26 cellular contexts compared by ENCODE assay signal in genomic region chr6:43600595-43600994, GRCh38. TPM values are rescaled to one million over a fixed set of nuclear protein-coding genes. Genes with fewer than 3 reads are reported as not detected.
DNase-seq lines count a peak whose midpoint lies in the region; ATAC-seq, FAIRE-seq and TF ChIP-seq lines count a peak whose summit lies in the region.
"Had no signal": no experiment of that assay in that cellular context is flagged by ENCODE, and none has a peak within 500 bp of the region (broad histone marks: within the 10 kb centered on the region; RNA-seq: fewer than 3 reads in every experiment).

No MANE protein-coding gene starts in this region.

- H3K79me2 ChIP-seq in K562 (ENCODE audit: control insufficient read depth, insufficient read depth, low read length), result no peaks in the 10 kb centered on the region

- no peak for TF ChIP-seq CTCF in IMR-90 (conservative IDR thresholded peaks at IDR 0.05; ENCODE audit: low read depth, low read length)
- TF ChIP-seq CTCF in K562 (IDR thresholded peaks at IDR 0.05 in 2 of 3, conservative IDR thresholded peaks at IDR 0.05 in 1 of 3; ENCODE audit: insufficient read depth in 2 of 3, low read depth in 1 of 3, low read length in 3 of 3), result no peak

- H3K4me1 Mint-ChIP-seq in activated naive CD4-positive, alpha-beta T cell treated with anti-CD3 and anti-CD28 coated beads, Interleukin-2, amount 50 U/mL, for 24 hours, result no peaks in the 10 kb centered on the region
- peaks cover 0 to 1% (median 0%) of the 10 kb centered on the region in 4 donors for H3K4me1 Mint-ChIP-seq in CD4-positive, alpha-beta memory T cell
- H3K4me1 Mint-ChIP-seq: CD14-positive monocyte had no signal

- H3K79me1 ChIP-seq in IMR-90 (ENCODE audit: low read depth in 1 of 2, low read length in 2 of 2), result peaks cover 7 to 10% of the 10 kb centered on the region in 2 experiments

- H2AFZ ChIP-seq in IMR-90 (replicated peaks; ENCODE audit: low read length, poor library complexity) (no peak overlapping the region), K562 (ENCODE audit: low read depth, low read length) (no peak overlapping the region)
- H2AFZ ChIP-seq: GM23248 had no signal

- no peak overlapping the region for H3K18ac ChIP-seq in IMR-90 (ENCODE audit: low read depth, low read length)

- H3K14ac ChIP-seq in IMR-90 (replicated peaks; ENCODE audit: low read depth, low read length), result no peak overlapping the region

- no peaks in the 10 kb centered on the region for H3K4me1 ChIP-seq in CD4-positive, alpha-beta memory T cell (ENCODE audit: insufficient read depth, low read length)
- no peaks in the 10 kb centered on the region; the same call in 1 of the 2 replicates for H3K4me1 ChIP-seq in IMR-90 (ENCODE audit: control insufficient read depth, insufficient read depth, low read length)
- no peaks in the 10 kb centered on the region for H3K4me1 ChIP-seq in K562 (replicated peaks in 1 of 2; ENCODE audit: control insufficient read depth in 2 of 2, insufficient read depth in 2 of 2, low read length in 2 of 2)
- H3K4me1 ChIP-seq: A549; BLaER1 treated with 17β-estradiol and CSF1 and Interleukin-3, amounts not matched to agents 10 nM and 100 nM; Caco-2 had no signal

- H4K91ac ChIP-seq in IMR-90 (ENCODE audit: insufficient read depth, low read depth, low read length), result no peak overlapping the region

- peaks cover 31% of the 10 kb centered on the region for H3K36me3 ChIP-seq in CD4-positive, alpha-beta memory T cell (ENCODE audit: insufficient read depth, low read length)
- H3K36me3 ChIP-seq in IMR-90 (ENCODE audit: control insufficient read depth, insufficient read depth, low read length), result peaks cover 24% of the 10 kb centered on the region
- H3K36me3 ChIP-seq in K562 (ENCODE audit: control insufficient read depth, insufficient read depth, low read length), result peaks cover 73% of the 10 kb centered on the region

- H2AK5ac ChIP-seq in IMR-90 (ENCODE audit: low read depth, low read length), result no peak overlapping the region

- peaks cover 17% of the 10 kb centered on the region for H3K36me3 Mint-ChIP-seq in activated naive CD4-positive, alpha-beta T cell treated with anti-CD3 and anti-CD28 coated beads, Interleukin-2, amount 50 U/mL, for 24 hours
- H3K36me3 Mint-ChIP-seq in CD4-positive, alpha-beta memory T cell, result peaks cover 34 to 47% of the 10 kb centered on the region in 2 donors

- no peak overlapping the region for H3K4ac ChIP-seq in IMR-90 (ENCODE audit: low read depth, low read length)

- H3K56ac ChIP-seq in IMR-90 (ENCODE audit: extremely low read depth, insufficient read depth, low read length), result no peak overlapping the region

- H3K4me3 Mint-ChIP-seq in activated naive CD4-positive, alpha-beta T cell treated with anti-CD3 and anti-CD28 coated beads, Interleukin-2, amount 50 U/mL, for 24 hours, result no peak overlapping the region
- no peak overlapping the region for H3K4me3 Mint-ChIP-seq in CD4-positive, alpha-beta memory T cell
- H3K4me3 Mint-ChIP-seq: CD14-positive monocyte; CD4-positive, alpha-beta T cell had no signal

- H3K9me1 ChIP-seq in IMR-90 (ENCODE audit: insufficient read depth, low read length) (no peaks in the 10 kb centered on the region), K562 (ENCODE audit: control insufficient read depth, insufficient read depth, low read length) (no peaks in the 10 kb centered on the region)

- H3K27me3 Mint-ChIP-seq in activated naive CD4-positive, alpha-beta T cell treated with anti-CD3 and anti-CD28 coated beads, Interleukin-2, amount 50 U/mL, for 24 hours, result no peaks in the 10 kb centered on the region
- H3K27me3 Mint-ChIP-seq in CD4-positive, alpha-beta memory T cell, result no peaks in the 10 kb centered on the region
- H3K27me3 Mint-ChIP-seq: CD4-positive, alpha-beta T cell had no signal

- BruUV-seq in IMR-90 (replicated peaks; lab: Mats Ljungman, UMichigan) (no TSS peak), K562 (replicated peaks; lab: Mats Ljungman, UMichigan) (no TSS peak)

- FAIRE-seq in K562 (lab: Jason Lieb, UNC), result no peak
- FAIRE-seq: A549, G401.6, GM12892, GM19239, H1 had no signal

- H3K4me3 ChIP-seq in CD4-positive, alpha-beta memory T cell (ENCODE audit: low read length in 2 of 2), result no peak overlapping the region
- no peak overlapping the region for H3K4me3 ChIP-seq in IMR-90 (ENCODE audit: insufficient read depth, low read depth, low read length)
- no peak overlapping the region for H3K4me3 ChIP-seq in K562
- H3K4me3 ChIP-seq: A549; BLaER1 treated with 17β-estradiol and CSF1 and Interleukin-3, amounts not matched to agents 10 nM and 100 nM; GM23248 had no signal

- no peak overlapping the region for H2BK5ac ChIP-seq in IMR-90 (ENCODE audit: low read depth, low read length, poor library complexity, severe bottlenecking)

- intact Hi-C loops in CD4-positive, alpha-beta memory T cell (cut with micrococcal nuclease), result loop anchor here (10.0 kb wide), 1 partner anchor 174 kb away; the partner anchor contains the start of gene VEGFA
- intact Hi-C loops in IMR-90 (cut with micrococcal nuclease), result no loop called here
- intact Hi-C loops in K562 (cut with micrococcal nuclease), result no loop called here

- no peak overlapping the region for H4K5ac ChIP-seq in IMR-90 (ENCODE audit: low read depth, low read length)

- no peak overlapping the region for H3K9ac ChIP-seq in IMR-90 (ENCODE audit: low read depth, low read length)
- no peak overlapping the region for H3K9ac ChIP-seq in K562 (ENCODE audit: insufficient read depth in 1 of 2, low read depth in 2 of 2, low read length in 2 of 2)
- H3K9ac ChIP-seq: BLaER1 treated with 17β-estradiol and CSF1 and Interleukin-3, amounts not matched to agents 10 nM and 100 nM; GM23248 had no signal

- TF ChIP-seq POLR2A in IMR-90 (IDR thresholded peaks at IDR 0.05; ENCODE audit: low read depth, low read length) (no peak), K562 (conservative IDR thresholded peaks at IDR 0.05) (no peak)

- no peak for DNase-seq in activated naive CD4-positive, alpha-beta T cell (lab: John Stamatoyannopoulos, UW)
- no peak for DNase-seq in CD4-positive, alpha-beta memory T cell
- DNase-seq in IMR-90 (no peak), K562 (ENCODE audit: extremely low read depth in 1 of 4, low spot score in 3 of 4) (no peak), glomerular visceral epithelial cell (ENCODE audit: extremely low spot score) (no peak)
- DNase-seq: 8988T; ACHN; AML-193; BE2C; Caco-2; CD4-positive, alpha-beta T cell; DMS153; DND-41; GM23248; H7; HCEC 1CT had no signal

- POLR2A ChIA-PET in CD4-positive, alpha-beta memory T cell (lab: Charles Lee; ENCODE audit: partially characterized antibody), result no interaction called here
- POLR2A ChIA-PET in IMR-90 (lab: Charles Lee; ENCODE audit: unreplicated experiment) (no interaction called here), K562 (lab: Yijun Ruan, JAX) (interaction anchor here (2.1 kb wide), 1 partner anchor 19 kb away, joined by 6 read pairs; no protein-coding TSS in a partner anchor)

- TF ChIP-seq RAD21 in IMR-90 (IDR thresholded peaks at IDR 0.05; ENCODE audit: low read length) (no peak), K562 (CRISPR knock-in tag; conservative IDR thresholded peaks at IDR 0.05 in 1 of 2, IDR thresholded peaks at IDR 0.05 in 1 of 2) (no peak)

- TF ChIP-seq EP300 in K562 (IDR thresholded peaks at IDR 0.05; ENCODE audit: low read length), result no peak

- no peaks in the 10 kb centered on the region for H3K9me3 ChIP-seq in CD4-positive, alpha-beta memory T cell (ENCODE audit: control insufficient read depth in 1 of 2, low read length in 2 of 2)
- H3K9me3 ChIP-seq in IMR-90 (ENCODE audit: control insufficient read depth, insufficient read depth, low read length), result no peaks in the 10 kb centered on the region
- no peaks in the 10 kb centered on the region for H3K9me3 ChIP-seq in K562 (replicated peaks; ENCODE audit: control insufficient read depth, insufficient read depth, low read depth, low read length)
- H3K9me3 ChIP-seq: A549; BE2C; BLaER1 treated with 17β-estradiol and CSF1 and Interleukin-3, amounts not matched to agents 10 nM and 100 nM; Caco-2 had no signal

- no peaks in the 10 kb centered on the region for H3K9me3 Mint-ChIP-seq in activated naive CD4-positive, alpha-beta T cell treated with anti-CD3 and anti-CD28 coated beads, Interleukin-2, amount 50 U/mL, for 24 hours
- H3K9me3 Mint-ChIP-seq in CD4-positive, alpha-beta memory T cell, result no peaks in the 10 kb centered on the region
- H3K9me3 Mint-ChIP-seq: CD4-positive, alpha-beta T cell had no signal

- ATAC-seq in IMR-90 (ENCODE audit: low read depth) (no peak), K562 (no peak), HG03039 (IDR thresholded peaks at IDR 0.05; ENCODE audit: unreplicated experiment) (no peak), GM18517 (IDR thresholded peaks at IDR 0.05; ENCODE audit: unreplicated experiment) (no peak)
- ATAC-seq: A549 had no signal

- dilution Hi-C loops in IMR-90 (cut with HindIII; ENCODE audit: low sequenced_read_pairs, unreplicated experiment), result no loop called here

- no peaks in the 10 kb centered on the region for H3K27me3 ChIP-seq in CD4-positive, alpha-beta memory T cell (ENCODE audit: insufficient read depth, low read length)
- H3K27me3 ChIP-seq in IMR-90 (ENCODE audit: control insufficient read depth, insufficient read depth, low read length) (no peaks in the 10 kb centered on the region), K562 (ENCODE audit: control insufficient read depth in 2 of 2, insufficient read depth in 2 of 2, low read length in 2 of 2) (no peaks in the 10 kb centered on the region)
- H3K27me3 ChIP-seq: BE2C; BLaER1 treated with 17β-estradiol and CSF1 and Interleukin-3, amounts not matched to agents 10 nM and 100 nM had no signal

- H3K4me2 ChIP-seq in IMR-90 (ENCODE audit: low read depth, low read length) (no peak overlapping the region), K562 (ENCODE audit: insufficient read depth, low read length) (no peak overlapping the region)
- H3K4me2 ChIP-seq: A549; BLaER1 treated with 17β-estradiol and CSF1 and Interleukin-3, amounts not matched to agents 10 nM and 100 nM had no signal

- WGBS in IMR-90 (ENCODE audit: extremely low coverage in 2 of 2, insufficient read length in 1 of 2), 2 experiments, result no CpG with 5 or more reads among the region's 2 CpGs
- WGBS in K562 (ENCODE audit: insufficient coverage, low coverage, missing lambda C conversion rate), result 98% methylated on average over 2 of the region's 2 CpGs

- in situ Hi-C loops in IMR-90 (cut with MboI; ENCODE audit: low sequenced_read_pairs) (loop anchor here (10.0 kb wide), 1 partner anchor 474 kb away; no protein-coding TSS in a partner anchor), K562 (cut with MboI) (no loop called here)

- H2BK15ac ChIP-seq in IMR-90 (ENCODE audit: low read depth, low read length), result no peak overlapping the region

- H2BK20ac ChIP-seq in IMR-90 (ENCODE audit: low read depth, low read length), result no peak overlapping the region

- H4K20me1 ChIP-seq in IMR-90 (ENCODE audit: insufficient read depth, low read length) (no peaks in the 10 kb centered on the region), K562 (replicated peaks; ENCODE audit: control insufficient read depth, insufficient read depth, low read length) (no peaks in the 10 kb centered on the region)

- no peak overlapping the region for H3K27ac ChIP-seq in CD4-positive, alpha-beta memory T cell (ENCODE audit: low read depth, low read length)
- no peak overlapping the region for H3K27ac ChIP-seq in IMR-90 (ENCODE audit: insufficient read depth, low read length)
- H3K27ac ChIP-seq in K562 (ENCODE audit: extremely low read depth, low read depth, low read length), result no peak overlapping the region
- H3K27ac ChIP-seq: A549; BLaER1 treated with 17β-estradiol and CSF1 and Interleukin-3, amounts not matched to agents 10 nM and 100 nM; GM23248 had no signal

- CTCF ChIA-PET in CD4-positive, alpha-beta memory T cell (lab: Charles Lee; ENCODE audit: partially characterized antibody), result interaction anchor here (1.7 kb wide), 1 partner anchor 8 kb away, joined by 5 read pairs; no protein-coding TSS in a partner anchor
- CTCF ChIA-PET in IMR-90 (lab: Yijun Ruan, JAX), result no interaction called here
- CTCF ChIA-PET in K562 (lab: Yijun Ruan, JAX; ENCODE audit: low intra/inter-chr PET ratio), result no interaction called here

- no peak overlapping the region for H3K23ac ChIP-seq in IMR-90 (ENCODE audit: low read depth, low read length)

- H3K27ac Mint-ChIP-seq in activated naive CD4-positive, alpha-beta T cell treated with anti-CD3 and anti-CD28 coated beads, Interleukin-2, amount 50 U/mL, for 24 hours, result peak overlapping the region; percentile 15
- peak overlapping the region in 4 of 7 donors; percentile 28 to 55 (median 33) for H3K27ac Mint-ChIP-seq in CD4-positive, alpha-beta memory T cell
- H3K27ac Mint-ChIP-seq: CD14-positive monocyte; CD4-positive, alpha-beta T cell had no signal

- H2BK120ac ChIP-seq in IMR-90 (ENCODE audit: low read depth, low read length), result no peak overlapping the region

- no peak overlapping the region for H4K8ac ChIP-seq in IMR-90 (ENCODE audit: low read depth in 2 of 2, low read length in 2 of 2)

- H2AK9ac ChIP-seq in IMR-90 (replicated peaks; ENCODE audit: low read depth, low read length, poor library complexity), result no peak overlapping the region

RNA-seq across cellular contexts. Expression of gene POLH, which starts 24.6 kb away (rescaled TPM):
- total RNA-seq in CD4-positive, alpha-beta memory T cell, result 10 to 100 TPM; 27.1 to 31.9 TPM
- polyA plus RNA-seq in CD4-positive, alpha-beta memory T cell, result 10 to 100 TPM in 1 of 2 donors, 1 to 10 TPM in 1; 8.2 to 23.2 TPM
- 25.8 and 26.0 TPM in 2 replicates for total RNA-seq in IMR-90 (2012; rRNA removed)
- 13.1 and 13.3 TPM in 2 replicates for polyA plus RNA-seq in IMR-90 (2012; rRNA removed)
- polyA plus RNA-seq in IMR-90 (2012; cell fraction: cytosol; rRNA removed), result 4.7 and 6.3 TPM in 2 replicates
- 3.2 and 14.1 TPM in 2 replicates for polyA plus RNA-seq in IMR-90 (2012; cell fraction: nucleus; rRNA removed; ENCODE audit: low replicate concordance)
- total RNA-seq in K562 (2011; cell fraction: chromatin; rRNA removed; ENCODE audit: low replicate concordance), result 59.2 and 63.3 TPM in 2 replicates
- 35.1 and 36.9 TPM in 2 replicates for total RNA-seq in K562 (2011; cell fraction: nucleolus; rRNA removed)
- 34.4 and 35.3 TPM in 2 replicates for total RNA-seq in K562 (2011; cell fraction: nucleoplasm; rRNA removed)
- 12.7 and 19.3 TPM in 2 replicates for total RNA-seq in K562 (2014; rRNA removed)
- total RNA-seq in K562 (2014; rRNA removed; fragmentation: Illumina TruSeq; extraction: Trizol), result 23.0 and 23.5 TPM in 2 replicates
- 21.2 and 23.9 TPM in 2 replicates for total RNA-seq in K562 (2015; rRNA removed; fragmentation: Illumina TruSeq; extraction: Trizol)
- total RNA-seq in K562 (2021), result 31.4 and 31.8 TPM in 2 replicates
- 26.8 and 31.6 TPM in 2 replicates for polyA plus RNA-seq in K562 (2011; rRNA removed)
- polyA plus RNA-seq in K562 (2011; cell fraction: cytosol; rRNA removed), result 11.3 and 17.3 TPM in 2 replicates
- 18.0 and 21.1 TPM in 2 replicates for polyA plus RNA-seq in K562 (2011; cell fraction: nucleus; rRNA removed)
- 15.4 and 22.4 TPM in 2 replicates for polyA plus RNA-seq in K562 (2012)
- polyA plus RNA-seq in K562 (2014; fragmentation: Illumina TruSeq; extraction: Trizol), result 16.2 and 20.6 TPM in 2 replicates
- 10 to 100 TPM in 1 of 2 experiments, 1 to 10 TPM in 1; 5.8 to 10.6 TPM for polyA plus RNA-seq in K562 (2014; fragmentation: Nextera tagmentation; extraction: Ambion mirVana)
- 11.4 and 14.7 TPM in 2 replicates for polyA plus RNA-seq in K562 (2014; rRNA removed)
- polyA minus RNA-seq in K562 (2011; rRNA and poly(A)+ RNA removed), result 88.7 and 99.1 TPM in 2 replicates
- polyA minus RNA-seq in K562 (2011; cell fraction: cytosol; rRNA and poly(A)+ RNA removed), result 24.4 and 26.2 TPM in 2 replicates
- 12.8 and 20.7 TPM in 2 replicates for polyA minus RNA-seq in K562 (2011; cell fraction: nucleus; rRNA and poly(A)+ RNA removed)

RNA-seq across cellular contexts. Expression of gene XPO5, which starts 24.8 kb away (rescaled TPM):
- 10 to 100 TPM; 42.2 to 43.4 TPM for total RNA-seq in CD4-positive, alpha-beta memory T cell
- polyA plus RNA-seq in CD4-positive, alpha-beta memory T cell, result 10 to 100 TPM in 1 of 2 donors, 1 to 10 TPM in 1; 5.2 to 10.7 TPM
- 30.0 and 30.1 TPM in 2 replicates for total RNA-seq in IMR-90 (2012; rRNA removed)
- polyA plus RNA-seq in IMR-90 (2012; rRNA removed), result 27.3 and 29.0 TPM in 2 replicates
- 7.0 and 15.6 TPM in 2 replicates for polyA plus RNA-seq in IMR-90 (2012; cell fraction: cytosol; rRNA removed)
- 25.4 and 42.1 TPM in 2 replicates for polyA plus RNA-seq in IMR-90 (2012; cell fraction: nucleus; rRNA removed; ENCODE audit: low replicate concordance)
- total RNA-seq in K562 (2011; cell fraction: chromatin; rRNA removed; ENCODE audit: low replicate concordance), result 429 and 472 TPM in 2 replicates
- 259 and 261 TPM in 2 replicates for total RNA-seq in K562 (2011; cell fraction: nucleolus; rRNA removed)
- 326 and 371 TPM in 2 replicates for total RNA-seq in K562 (2011; cell fraction: nucleoplasm; rRNA removed)
- 91.6 and 102 TPM in 2 replicates for total RNA-seq in K562 (2014; rRNA removed)
- 99.1 and 106 TPM in 2 replicates for total RNA-seq in K562 (2014; rRNA removed; fragmentation: Illumina TruSeq; extraction: Trizol)
- total RNA-seq in K562 (2015; rRNA removed; fragmentation: Illumina TruSeq; extraction: Trizol), result 95.4 and 97.1 TPM in 2 replicates
- total RNA-seq in K562 (2021), result 170 and 180 TPM in 2 replicates
- polyA plus RNA-seq in K562 (2011; rRNA removed), result 145 and 166 TPM in 2 replicates
- 110 and 161 TPM in 2 replicates for polyA plus RNA-seq in K562 (2011; cell fraction: cytosol; rRNA removed)
- polyA plus RNA-seq in K562 (2011; cell fraction: nucleus; rRNA removed), result 247 and 250 TPM in 2 replicates
- 76.8 and 101 TPM in 2 replicates for polyA plus RNA-seq in K562 (2012)
- 105 and 130 TPM in 2 replicates for polyA plus RNA-seq in K562 (2014; fragmentation: Illumina TruSeq; extraction: Trizol)
- polyA plus RNA-seq in K562 (2014; fragmentation: Nextera tagmentation; extraction: Ambion mirVana), result 10 to 100 TPM; 36.0 to 72.3 TPM
- polyA plus RNA-seq in K562 (2014; rRNA removed), result 101 TPM in 2 replicates
- polyA minus RNA-seq in K562 (2011; rRNA and poly(A)+ RNA removed), result 186 and 262 TPM in 2 replicates
- 127 and 149 TPM in 2 replicates for polyA minus RNA-seq in K562 (2011; cell fraction: cytosol; rRNA and poly(A)+ RNA removed)
- 121 and 146 TPM in 2 replicates for polyA minus RNA-seq in K562 (2011; cell fraction: nucleus; rRNA and poly(A)+ RNA removed)

RNA-seq across cellular contexts. Expression of gene GTPBP2, which starts 28.5 kb away (rescaled TPM):
- 10 to 100 TPM; 82.3 to 85.0 TPM for total RNA-seq in CD4-positive, alpha-beta memory T cell
- 1 to 10 TPM in 1 of 2 donors, under 1 TPM in 1; 0.83 to 3.7 TPM for polyA plus RNA-seq in CD4-positive, alpha-beta memory T cell
- total RNA-seq in IMR-90 (2012; rRNA removed) (34.2 and 38.4 TPM in 2 replicates), K562 (2014; rRNA removed) (111 and 127 TPM in 2 replicates), K562 (2014; rRNA removed; fragmentation: Illumina TruSeq; extraction: Trizol) (92.5 and 99.4 TPM in 2 replicates), K562 (2015; rRNA removed; fragmentation: Illumina TruSeq; extraction: Trizol) (68.8 and 71.1 TPM in 2 replicates), K562 (2021) (121 and 162 TPM in 2 replicates)
- polyA plus RNA-seq in IMR-90 (2012; rRNA removed) (79.7 and 86.6 TPM in 2 replicates), K562 (2011; rRNA removed) (184 and 259 TPM in 2 replicates), K562 (2014; fragmentation: Illumina TruSeq; extraction: Trizol) (162 and 169 TPM in 2 replicates), K562 (2014; fragmentation: Nextera tagmentation; extraction: Ambion mirVana) (10 to 100 TPM; 48.4 to 60.9 TPM), K562 (2014; rRNA removed) (171 and 196 TPM in 2 replicates)
- polyA plus RNA-seq in IMR-90 (2012; cell fraction: cytosol; rRNA removed), result 30.1 and 40.2 TPM in 2 replicates
- 470 and 640 TPM in 2 replicates for polyA plus RNA-seq in IMR-90 (2012; cell fraction: nucleus; rRNA removed; ENCODE audit: low replicate concordance)
- total RNA-seq in K562 (2011; cell fraction: chromatin; rRNA removed; ENCODE audit: low replicate concordance), result 558 and 907 TPM in 2 replicates
- 446 and 460 TPM in 2 replicates for total RNA-seq in K562 (2011; cell fraction: nucleolus; rRNA removed)
- 547 and 636 TPM in 2 replicates for total RNA-seq in K562 (2011; cell fraction: nucleoplasm; rRNA removed)
- polyA plus RNA-seq in K562 (2011; cell fraction: cytosol; rRNA removed), result 167 and 217 TPM in 2 replicates
- 1,016 and 1,080 TPM in 2 replicates for polyA plus RNA-seq in K562 (2011; cell fraction: nucleus; rRNA removed)
- polyA plus RNA-seq in K562 (2012), result 101 and 429 TPM in 2 replicates
- 87.3 and 97.4 TPM in 2 replicates for polyA minus RNA-seq in K562 (2011; rRNA and poly(A)+ RNA removed)
- polyA minus RNA-seq in K562 (2011; cell fraction: cytosol; rRNA and poly(A)+ RNA removed), result 46.5 and 62.7 TPM in 2 replicates
- 121 and 183 TPM in 2 replicates for polyA minus RNA-seq in K562 (2011; cell fraction: nucleus; rRNA and poly(A)+ RNA removed)

RNA-seq across cellular contexts. Expression of gene MAD2L1BP, which starts 35.0 kb away (rescaled TPM):
- total RNA-seq in CD4-positive, alpha-beta memory T cell, result 10 to 100 TPM; 31.7 to 33.0 TPM
- 10 to 100 TPM; 23.6 to 25.1 TPM for polyA plus RNA-seq in CD4-positive, alpha-beta memory T cell
- total RNA-seq in IMR-90 (2012; rRNA removed) (28.1 and 31.1 TPM in 2 replicates), K562 (2014; rRNA removed) (69.7 and 78.1 TPM in 2 replicates), K562 (2014; rRNA removed; fragmentation: Illumina TruSeq; extraction: Trizol) (73.8 and 76.7 TPM in 2 replicates), K562 (2015; rRNA removed; fragmentation: Illumina TruSeq; extraction: Trizol) (73.2 and 75.1 TPM in 2 replicates), K562 (2021) (71.5 and 77.4 TPM in 2 replicates)
- polyA plus RNA-seq in IMR-90 (2012; rRNA removed) (40.4 and 50.2 TPM in 2 replicates), K562 (2011; rRNA removed) (120 TPM in 2 replicates), K562 (2014; fragmentation: Illumina TruSeq; extraction: Trizol) (113 and 116 TPM in 2 replicates), K562 (2014; fragmentation: Nextera tagmentation; extraction: Ambion mirVana) (100 to 1,000 TPM; 241 to 321 TPM), K562 (2014; rRNA removed) (102 and 111 TPM in 2 replicates)
- 20.9 and 32.3 TPM in 2 replicates for polyA plus RNA-seq in IMR-90 (2012; cell fraction: cytosol; rRNA removed)
- polyA plus RNA-seq in IMR-90 (2012; cell fraction: nucleus; rRNA removed; ENCODE audit: low replicate concordance), result 22.5 and 23.5 TPM in 2 replicates
- total RNA-seq in K562 (2011; cell fraction: chromatin; rRNA removed; ENCODE audit: low replicate concordance), result 89.9 and 155 TPM in 2 replicates
- 95.9 and 115 TPM in 2 replicates for total RNA-seq in K562 (2011; cell fraction: nucleolus; rRNA removed)
- 87.8 and 100 TPM in 2 replicates for total RNA-seq in K562 (2011; cell fraction: nucleoplasm; rRNA removed)
- 173 and 183 TPM in 2 replicates for polyA plus RNA-seq in K562 (2011; cell fraction: cytosol; rRNA removed)
- polyA plus RNA-seq in K562 (2011; cell fraction: nucleus; rRNA removed), result 62.0 and 78.0 TPM in 2 replicates
- 49.6 and 65.4 TPM in 2 replicates for polyA plus RNA-seq in K562 (2012)
- polyA minus RNA-seq in K562 (2011; rRNA and poly(A)+ RNA removed), result 73.9 and 74.5 TPM in 2 replicates
- polyA minus RNA-seq in K562 (2011; cell fraction: cytosol; rRNA and poly(A)+ RNA removed), result 33.5 and 38.0 TPM in 2 replicates
- 18.2 and 39.4 TPM in 2 replicates for polyA minus RNA-seq in K562 (2011; cell fraction: nucleus; rRNA and poly(A)+ RNA removed)

RNA-seq across cellular contexts. Expression of gene RSPH9, which starts 44.2 kb away (rescaled TPM):
- total RNA-seq in CD4-positive, alpha-beta memory T cell, result not detected
- 1 to 10 TPM in 1 of 2 donors, under 1 TPM in 1; 0.71 to 1.3 TPM for polyA plus RNA-seq in CD4-positive, alpha-beta memory T cell
- total RNA-seq in IMR-90 (2012; rRNA removed) (under 0.01 and 0.18 TPM in 2 replicates), K562 (2014; rRNA removed) (0.05 TPM in 1 of 2 replicates, not detected in the other), K562 (2014; rRNA removed; fragmentation: Illumina TruSeq; extraction: Trizol) (not detected in 2 replicates), K562 (2015; rRNA removed; fragmentation: Illumina TruSeq; extraction: Trizol) (not detected in 2 replicates), K562 (2021) (not detected in 2 replicates)
- polyA plus RNA-seq in IMR-90 (2012; rRNA removed) (0.21 and 0.24 TPM in 2 replicates), K562 (2011; rRNA removed) (0.04 TPM in 1 of 2 replicates, not detected in the other), K562 (2014; fragmentation: Illumina TruSeq; extraction: Trizol) (not detected in 2 replicates), K562 (2014; fragmentation: Nextera tagmentation; extraction: Ambion mirVana) (under 1 TPM; 0.39 to 0.60 TPM), K562 (2014; rRNA removed) (not detected in 2 replicates)
- 0.34 and 0.38 TPM in 2 replicates for polyA plus RNA-seq in IMR-90 (2012; cell fraction: cytosol; rRNA removed)
- 0.14 and 0.24 TPM in 2 replicates for polyA plus RNA-seq in IMR-90 (2012; cell fraction: nucleus; rRNA removed; ENCODE audit: low replicate concordance)
- total RNA-seq in K562 (2011; cell fraction: chromatin; rRNA removed; ENCODE audit: low replicate concordance), result 0.32 TPM in 1 of 2 replicates, not detected in the other
- total RNA-seq in K562 (2011; cell fraction: nucleolus; rRNA removed), result 0.17 TPM in 1 of 2 replicates, not detected in the other
- total RNA-seq in K562 (2011; cell fraction: nucleoplasm; rRNA removed), result 0.22 and 0.38 TPM in 2 replicates
- not detected in 2 replicates for polyA plus RNA-seq in K562 (2011; cell fraction: cytosol; rRNA removed)
- 0.04 TPM in 1 of 2 replicates, not detected in the other for polyA plus RNA-seq in K562 (2011; cell fraction: nucleus; rRNA removed)
- polyA plus RNA-seq in K562 (2012), result 0.40 and 0.49 TPM in 2 replicates
- polyA minus RNA-seq in K562 (2011; rRNA and poly(A)+ RNA removed), result 0.11 and 0.15 TPM in 2 replicates
- not detected in 2 replicates for polyA minus RNA-seq in K562 (2011; cell fraction: cytosol; rRNA and poly(A)+ RNA removed)
- polyA minus RNA-seq in K562 (2011; cell fraction: nucleus; rRNA and poly(A)+ RNA removed), result 0.22 TPM in 1 of 2 replicates, not detected in the other
- total RNA-seq: Caco-2; CD4-positive, alpha-beta T cell had no signal
